In genomic region chr17:38566666-38567031, GRCh38 we compare ENCODE assay signal across 18 cellular contexts. TPM values are rescaled to one million over a fixed set of nuclear protein-coding genes. Genes with fewer than 3 reads are reported as not detected.
DNase-seq lines count a peak whose midpoint lies in the region; ATAC-seq, FAIRE-seq and TF ChIP-seq lines count a peak whose summit lies in the region.
"Had no signal": no experiment of that assay in that cellular context is flagged by ENCODE, and none has a peak within 500 bp of the region (broad histone marks: within the 10 kb centered on the region; RNA-seq: fewer than 3 reads in every experiment).

No MANE protein-coding gene starts in this region.

- peaks cover 52 to 99% (median 71%) of the 10 kb centered on the region in 11 experiments for H3K27me3 ChIP-seq in BLaER1 treated with 17β-estradiol and CSF1 and Interleukin-3, amounts not matched to agents 10 nM and 100 nM
- H3K27me3 ChIP-seq in astrocyte (ENCODE audit: insufficient read depth, low read length) = peaks cover 62% of the 10 kb centered on the region
- peaks cover 0 to 12% (median 0%) of the 10 kb centered on the region in 45 donors for H3K27me3 ChIP-seq in dorsolateral prefrontal cortex

- no peak for ATAC-seq in HG02852 (IDR thresholded peaks at IDR 0.05; ENCODE audit: unreplicated experiment)

- H3K4me1 ChIP-seq in BLaER1 treated with 17β-estradiol and CSF1 and Interleukin-3, amounts not matched to agents 10 nM and 100 nM = peaks cover 11 to 50% (median 33%) of the 10 kb centered on the region in 10 experiments
- no peaks in the 10 kb centered on the region for H3K4me1 ChIP-seq in astrocyte (ENCODE audit: insufficient read depth, low read length)

- H3K27me3 Mint-ChIP-seq in astrocyte (ENCODE audit: low read depth, unreplicated experiment) = peaks cover 89% of the 10 kb centered on the region
- H3K27me3 Mint-ChIP-seq in progenitor cell of endocrine pancreas = peaks cover 92% of the 10 kb centered on the region
- H3K27me3 Mint-ChIP-seq in activated CD4-positive, alpha-beta T cell treated with anti-CD3 and anti-CD28 coated beads, Interleukin-2, amount 10 ng/mL, durations not matched to agents 7 days and 5 days = peaks cover 77% of the 10 kb centered on the region

- no peak overlapping the region for H3K4me3 ChIP-seq in BLaER1 treated with 17β-estradiol and CSF1 and Interleukin-3, amounts not matched to agents 10 nM and 100 nM
- no peak overlapping the region for H3K4me3 ChIP-seq in astrocyte (ENCODE audit: insufficient read depth, low read depth, low read length)
- peak overlapping the region in 9 of 59 donors; percentile 5 to 80 (median 17) for H3K4me3 ChIP-seq in dorsolateral prefrontal cortex

- H3K9me3 ChIP-seq in BLaER1 treated with 17β-estradiol and CSF1 and Interleukin-3, amounts not matched to agents 10 nM and 100 nM (replicated peaks in 1 of 11) = peaks cover 0 to 10% (median 0%) of the 10 kb centered on the region in 11 experiments; a peak in 5 of 22 replicates
- no peaks in the 10 kb centered on the region for H3K9me3 ChIP-seq in astrocyte (ENCODE audit: insufficient read depth, low read depth, low read length)

- H3K27ac ChIP-seq in BLaER1 treated with 17β-estradiol and CSF1 and Interleukin-3, amounts not matched to agents 10 nM and 100 nM = no peak overlapping the region
- H3K27ac ChIP-seq in astrocyte (ENCODE audit: low read depth, low read length) (no peak overlapping the region), dorsolateral prefrontal cortex (peak overlapping the region; percentile 74 to 99 (median 97))
- H3K27ac ChIP-seq: C4-2B, HL-60 had no signal

- no peak for TF ChIP-seq POLR2A in H54 (IDR thresholded peaks at IDR 0.05; ENCODE audit: low read depth, low read length)

- intact Hi-C loops in dorsolateral prefrontal cortex (cut with DNase I) = loop anchor here in 1 of 2 donors (5.0 kb wide), 1 partner anchor 134 kb away; no protein-coding TSS in a partner anchor

- H3K36me3 ChIP-seq in BLaER1 treated with 17β-estradiol and CSF1 and Interleukin-3, amounts not matched to agents 10 nM and 100 nM = no peaks in the 10 kb centered on the region
- H3K36me3 ChIP-seq in astrocyte (ENCODE audit: insufficient read depth, low read length) = no peaks in the 10 kb centered on the region

- CTCF ChIA-PET in activated CD4-positive, alpha-beta T cell treated with anti-CD3 and anti-CD28 coated beads, Interleukin-2, amount 10 ng/mL, durations not matched to agents 7 days and 5 days (lab: Charles Lee) = interaction anchor here (1.3 to 1.6 kb wide), 4 partner anchors 8 to 57 kb away, joined by 4 to 6 read pairs (median 4); no protein-coding TSS in a partner anchor

- H4K20me1 ChIP-seq in BLaER1 treated with 17β-estradiol and CSF1 and Interleukin-3, amounts not matched to agents 10 nM and 100 nM = peaks cover 0 to 65% (median 11%) of the 10 kb centered on the region in 11 experiments; a peak in 15 of 22 replicates
- H4K20me1 ChIP-seq in astrocyte (ENCODE audit: insufficient read depth, low read length) = peaks cover 3% of the 10 kb centered on the region

- H2AFZ ChIP-seq in astrocyte (ENCODE audit: low read depth, low read length) = no peak overlapping the region

- H3K4me1 Mint-ChIP-seq in astrocyte (ENCODE audit: low read depth, unreplicated experiment) (peaks cover 2% of the 10 kb centered on the region), progenitor cell of endocrine pancreas (ENCODE audit: low read depth) (peaks cover 2% of the 10 kb centered on the region)
- no peaks in the 10 kb centered on the region for H3K4me1 Mint-ChIP-seq in activated CD4-positive, alpha-beta T cell treated with anti-CD3 and anti-CD28 coated beads, Interleukin-2, amount 10 ng/mL, durations not matched to agents 7 days and 5 days

- DNase-seq in astrocyte (ENCODE audit: low read depth) (no peak), dorsolateral prefrontal cortex (no peak), progenitor cell of endocrine pancreas (ENCODE audit: low spot score, unreplicated experiment) (no peak), H54 (ENCODE audit: insufficient read length, low spot score) (no peak)
- DNase-seq in effector CD4-positive, alpha-beta T cell = no peak
- DNase-seq in activated CD4-positive, alpha-beta T cell treated with anti-CD3 and anti-CD28 coated beads, Interleukin-2, amount 10 ng/mL, durations not matched to agents 7 days and 5 days = no peak
- DNase-seq: ACHN; CD4-positive, alpha-beta memory T cell; DMS79 treated with DMSO at 0.1 percent for 48 hours; EL; HCEC 1CT had no signal

- H3K4me3 Mint-ChIP-seq in astrocyte (ENCODE audit: unreplicated experiment) (no peak overlapping the region), progenitor cell of endocrine pancreas (ENCODE audit: low read depth) (no peak overlapping the region)
- no peak overlapping the region for H3K4me3 Mint-ChIP-seq in activated CD4-positive, alpha-beta T cell treated with anti-CD3 and anti-CD28 coated beads, Interleukin-2, amount 10 ng/mL, durations not matched to agents 7 days and 5 days
- H3K4me3 Mint-ChIP-seq: CD4-positive, alpha-beta memory T cell had no signal

- H3K9me3 Mint-ChIP-seq in astrocyte (ENCODE audit: unreplicated experiment) = no peaks in the 10 kb centered on the region
- H3K9me3 Mint-ChIP-seq in progenitor cell of endocrine pancreas (ENCODE audit: low read depth) = no peaks in the 10 kb centered on the region
- H3K9me3 Mint-ChIP-seq in activated CD4-positive, alpha-beta T cell treated with anti-CD3 and anti-CD28 coated beads, Interleukin-2, amount 10 ng/mL, durations not matched to agents 7 days and 5 days = no peaks in the 10 kb centered on the region

- H3K27ac Mint-ChIP-seq in astrocyte (ENCODE audit: unreplicated experiment) (peak overlapping the region; percentile 47), progenitor cell of endocrine pancreas (peak overlapping the region; percentile 43)
- no peak overlapping the region for H3K27ac Mint-ChIP-seq in activated CD4-positive, alpha-beta T cell treated with anti-CD3 and anti-CD28 coated beads, Interleukin-2, amount 10 ng/mL, durations not matched to agents 7 days and 5 days
- H3K27ac Mint-ChIP-seq: CD4-positive, alpha-beta memory T cell had no signal

- POLR2A ChIA-PET in activated CD4-positive, alpha-beta T cell treated with anti-CD3 and anti-CD28 coated beads, Interleukin-2, amount 10 ng/mL, durations not matched to agents 7 days and 5 days (lab: Charles Lee) = no interaction called here

- H3K36me3 Mint-ChIP-seq in astrocyte (ENCODE audit: low read depth, unreplicated experiment) (peaks cover 4% of the 10 kb centered on the region), progenitor cell of endocrine pancreas (ENCODE audit: insufficient read depth) (no peaks in the 10 kb centered on the region)
- no peaks in the 10 kb centered on the region for H3K36me3 Mint-ChIP-seq in activated CD4-positive, alpha-beta T cell treated with anti-CD3 and anti-CD28 coated beads, Interleukin-2, amount 10 ng/mL, durations not matched to agents 7 days and 5 days (ENCODE audit: low read depth)
- H3K36me3 Mint-ChIP-seq: CD4-positive, alpha-beta memory T cell had no signal

- TF ChIP-seq CTCF in astrocyte (IDR thresholded peaks at IDR 0.05; ENCODE audit: insufficient read depth, low read depth, low read length) (no peak), dorsolateral prefrontal cortex (IDR thresholded peaks at IDR 0.05 in 54 of 56, conservative IDR thresholded peaks at IDR 0.05 in 2 of 56; ENCODE audit: low read depth in 1 of 56, partially characterized antibody in 56 of 56) (no peak), progenitor cell of endocrine pancreas (IDR thresholded peaks at IDR 0.05; ENCODE audit: unreplicated experiment) (no peak)

- H3K9ac ChIP-seq in BLaER1 treated with 17β-estradiol and CSF1 and Interleukin-3, amounts not matched to agents 10 nM and 100 nM = no peak overlapping the region
- no peak overlapping the region for H3K9ac ChIP-seq in astrocyte (ENCODE audit: low read length)

- no peak for FAIRE-seq in astrocyte (lab: Jason Lieb, UNC)
- no peak for FAIRE-seq in H54 (lab: Jason Lieb, UNC)
- FAIRE-seq: G401.6, GM12891, H1 had no signal

- no peaks in the 10 kb centered on the region for H3K79me2 ChIP-seq in astrocyte (ENCODE audit: insufficient read depth, low read length)

- peak overlapping the region in 8 of 11 experiments; percentile 19 to 59 (median 40); a peak in 13 of 22 replicates for H3K4me2 ChIP-seq in BLaER1 treated with 17β-estradiol and CSF1 and Interleukin-3, amounts not matched to agents 10 nM and 100 nM
- no peak overlapping the region for H3K4me2 ChIP-seq in astrocyte (ENCODE audit: low read length)

RNA-seq across cellular contexts. Expression of gene SRCIN1, which starts 39.1 kb away (rescaled TPM):
- 0.75 and 1.5 TPM in 2 replicates for total RNA-seq in astrocyte
- 100 to 1,000 TPM in 111 of 120 experiments, 10 to 100 TPM in 9; 80.9 to 338 (median 151) TPM for total RNA-seq in dorsolateral prefrontal cortex
- 13.8 and 16.7 TPM in 2 replicates for total RNA-seq in progenitor cell of endocrine pancreas
- under 1 TPM in 1 of 2 experiments, not detected in 1; 0.06 TPM for total RNA-seq in activated CD4-positive, alpha-beta T cell treated with anti-CD3 and anti-CD28 coated beads, Interleukin-2, amount 10 ng/mL, durations not matched to agents 7 days and 5 days

Comparison
In these comparisons a context has a peak if more than half of its experiments do, and no peak if none do; other contexts are left out.
1. H3K27ac ChIP-seq: peak in dorsolateral prefrontal cortex (59 of 59); none in BLaER1 treated with 17β-estradiol and CSF1 and Interleukin-3, amounts not matched to agents 10 nM and 100 nM (0 of 11) and astrocyte (single experiment).